Comparison of ENCODE assay signal across 1 cellular context in genomic region chr12:45575417-45575816, GRCh38.
TF ChIP-seq lines count a peak whose summit lies in the region.

No MANE protein-coding gene starts in this region.

TF ChIP-seq in GM12878, 131 proteins besides CTCF, POLR2A, EP300 and RAD21:
- TF ChIP-seq PKNOX1 (IDR thresholded peaks at IDR 0.05) (no peak), RUNX3 (IDR thresholded peaks at IDR 0.05; ENCODE audit: low read length) (peak; percentile 35; the same call in 1 of the 2 replicates), BMI1 (IDR thresholded peaks at IDR 0.05; ENCODE audit: borderline replicate concordance) (no peak), SPI1 (IDR thresholded peaks at IDR 0.05; ENCODE audit: borderline replicate concordance, insufficient read depth, low read depth, low read length) (peak; percentile 95), GATAD2B (conservative IDR thresholded peaks at IDR 0.05; ENCODE audit: low read depth) (no peak)
TF ChIP-seq in GM12878: peak in this region for 2.
